In the genomic region with DNA sequence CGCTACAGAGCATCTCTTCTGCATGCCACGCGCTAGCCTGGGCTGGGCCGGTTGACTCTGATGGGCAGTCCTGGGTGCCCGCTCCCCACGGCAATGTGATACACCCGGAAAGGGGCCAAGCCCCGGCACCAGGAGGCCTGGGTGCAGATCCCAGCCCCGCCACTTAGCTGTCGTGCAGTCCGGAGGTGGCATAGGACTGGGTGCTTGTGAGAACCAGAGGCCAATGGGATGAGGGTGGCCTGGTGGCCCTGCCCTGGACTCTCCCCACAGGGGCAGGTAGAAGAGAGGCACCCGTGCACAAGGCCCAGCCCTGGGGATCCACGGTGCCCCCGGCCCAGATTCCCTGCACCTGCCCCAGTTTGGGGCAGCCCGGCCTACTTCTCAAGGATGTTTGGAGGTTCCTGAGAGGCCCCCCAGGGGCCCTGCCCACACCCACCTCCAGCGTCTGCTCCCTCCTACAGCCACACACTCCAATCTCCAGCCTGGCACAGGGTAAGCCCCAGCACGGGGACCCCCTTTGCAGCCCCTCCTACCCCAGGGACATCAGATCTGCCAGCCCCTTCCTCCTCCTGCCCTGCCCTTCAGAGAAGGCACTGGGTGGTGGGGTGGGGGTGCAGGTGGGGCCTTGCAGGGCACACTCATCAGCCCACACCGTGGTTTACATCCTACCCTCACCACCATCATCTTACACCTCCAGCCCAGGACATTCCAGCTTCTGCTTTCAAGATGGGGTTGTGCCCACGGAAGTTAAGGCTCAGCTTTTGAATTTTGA, we compare ENCODE assay signal across 26 cellular contexts.
"Had no signal": no experiment of that assay in that cellular context is flagged by ENCODE, and none has a peak within 500 bp of the region (broad histone marks: within the 10 kb centered on the region; RNA-seq: fewer than 3 reads in every experiment).

No MANE protein-coding gene starts in this region.

- DNase-seq: dorsolateral prefrontal cortex; effector CD4-positive, alpha-beta T cell; foreskin keratinocyte; heart left ventricle; hippocampal formation; islet precursor cell; kidney glomerular epithelial cell; left colon; left ventricle myocardium inferior; lower lobe of right lung; natural killer cell; right lobe of liver; small intestine; stimulated activated CD4-positive, alpha-beta T cell treated with anti-CD3 and anti-CD28 coated beads, Interleukin-15, amount 100 ng/mL, for 24 hours; stimulated activated CD4-positive, alpha-beta T cell treated with anti-CD3 and anti-CD28 coated beads, Interleukin-2, amount 100 ng/mL, for 48 hours; stimulated activated naive CD4-positive, alpha-beta T cell; substantia nigra; testis; tibial artery had no signal

- H3K4me1 ChIP-seq: lower lobe of right lung, parathyroid adenoma, right lobe of liver, tibial artery had no signal

- H3K36me3 Mint-ChIP-seq: memory B cell, natural killer cell, type B pancreatic cell had no signal

- ATAC-seq: foreskin keratinocyte, gastroesophageal sphincter, heart left ventricle, left colon, lower lobe of right lung, natural killer cell, right lobe of liver had no signal

- H3K9me3 Mint-ChIP-seq: memory B cell, natural killer cell, type B pancreatic cell had no signal

- H3K9ac ChIP-seq: parathyroid adenoma had no signal

- H3K27ac Mint-ChIP-seq: memory B cell, progenitor cell of endocrine pancreas, type B pancreatic cell had no signal

- H3K36me3 ChIP-seq: esophagus muscularis mucosa, gastroesophageal sphincter, heart left ventricle, left ventricle myocardium inferior, lower lobe of right lung, neutrophil, right lobe of liver, tibial artery had no signal

- H3K27me3 ChIP-seq: dorsolateral prefrontal cortex, neutrophil, right lobe of liver, testis had no signal

- H3K79me2 ChIP-seq: parathyroid adenoma had no signal

- H3K27ac ChIP-seq: dorsolateral prefrontal cortex, esophagus muscularis mucosa, foreskin keratinocyte, gastroesophageal sphincter, heart left ventricle, left ventricle myocardium inferior, lower lobe of right lung, neutrophil, parathyroid adenoma, right lobe of liver, testis, tibial artery had no signal

- H3K4me3 Mint-ChIP-seq: memory B cell, natural killer cell, type B pancreatic cell had no signal

- H2AFZ ChIP-seq: parathyroid adenoma had no signal

- H3K9me3 ChIP-seq: esophagus muscularis mucosa, gastroesophageal sphincter, heart left ventricle, left ventricle myocardium inferior, lower lobe of right lung, neutrophil, right lobe of liver, testis, tibial artery had no signal

- H3K4me3 ChIP-seq: dorsolateral prefrontal cortex, esophagus muscularis mucosa, gastroesophageal sphincter, heart left ventricle, left ventricle myocardium inferior, lower lobe of right lung, right lobe of liver, testis, tibial artery had no signal
